Comparison of ENCODE assay signal across 14 cellular contexts in genomic region chr22:23898006-23898974, GRCh38. TPM values are rescaled to one million over a fixed set of nuclear protein-coding genes. Genes with fewer than 3 reads are reported as not detected.
A peak's percentile ranks its signal among the peaks of the same experiment; 100 is the strongest.
DNase-seq lines count a peak whose midpoint lies in the region; ATAC-seq and TF ChIP-seq lines count a peak whose summit lies in the region.
"Had no signal": no experiment of that assay in that cellular context is flagged by ENCODE, and none has a peak within 500 bp of the region (broad histone marks: within the 10 kb centered on the region; RNA-seq: fewer than 3 reads in every experiment).

No MANE protein-coding gene starts in this region.

- TF ChIP-seq EP300 in sigmoid colon (IDR thresholded peaks at IDR 0.05): no peak
- no peak for TF ChIP-seq EP300 in upper lobe of left lung (IDR thresholded peaks at IDR 0.05)

- no peak for TF ChIP-seq CTCF in RWPE2 (IDR thresholded peaks at IDR 0.05; ENCODE audit: poor library complexity, severe bottlenecking)
- TF ChIP-seq CTCF in dorsolateral prefrontal cortex (IDR thresholded peaks at IDR 0.05 in 54 of 56, conservative IDR thresholded peaks at IDR 0.05 in 2 of 56; ENCODE audit: low read depth in 1 of 56, partially characterized antibody in 56 of 56): no peak
- TF ChIP-seq CTCF in sigmoid colon (IDR thresholded peaks at IDR 0.05): no peak
- TF ChIP-seq CTCF in upper lobe of left lung (IDR thresholded peaks at IDR 0.05): no peak

- no peak for DNase-seq in stimulated activated naive CD8-positive, alpha-beta T cell treated with anti-CD3 and anti-CD28 coated beads, Interleukin-15, Interleukin-2, amounts not matched to agents 100 U/mL and 50 U/mL, for 24 hours
- no peak for DNase-seq in RWPE2 (ENCODE audit: low spot score)
- DNase-seq in dorsolateral prefrontal cortex: no peak
- DNase-seq in sigmoid colon: no peak
- no peak for DNase-seq in upper lobe of left lung
- DNase-seq in glomerular visceral epithelial cell (ENCODE audit: extremely low spot score): no peak
- DNase-seq: activated CD4-positive, alpha-beta T cell treated with anti-CD3 and anti-CD28 coated beads, Interleukin-2, amount 50 U/mL, for 4 hours; CD8-positive, alpha-beta T cell; left ventricle myocardium superior; pancreas had no signal

- H3K27me3 ChIP-seq in RWPE2 (ENCODE audit: insufficient read depth, poor library complexity, severe bottlenecking) (no peaks in the 10 kb centered on the region), dorsolateral prefrontal cortex (no peaks in the 10 kb centered on the region), sigmoid colon (no peaks in the 10 kb centered on the region), upper lobe of left lung (no peaks in the 10 kb centered on the region)
- H3K27me3 ChIP-seq: adrenal gland, pancreas, SJSA1 had no signal

- H3K9me3 ChIP-seq in RWPE2 (ENCODE audit: severe bottlenecking) (no peaks in the 10 kb centered on the region), sigmoid colon (no peaks in the 10 kb centered on the region), upper lobe of left lung (no peaks in the 10 kb centered on the region)
- H3K9me3 ChIP-seq: adrenal gland, pancreas, SJSA1 had no signal

- H3K4me3 ChIP-seq in RWPE2 (ENCODE audit: severe bottlenecking) (no peak overlapping the region), dorsolateral prefrontal cortex (no peak overlapping the region), sigmoid colon (no peak overlapping the region), upper lobe of left lung (no peak overlapping the region)
- H3K4me3 ChIP-seq: adrenal gland, pancreas, SJSA1 had no signal

- no peak for ATAC-seq in stimulated activated naive CD8-positive, alpha-beta T cell treated with anti-CD3 and anti-CD28 coated beads, Interleukin-15, Interleukin-2, amounts not matched to agents 100 U/mL and 50 U/mL, for 24 hours
- ATAC-seq in RWPE2 (ENCODE audit: low read depth): no peak
- ATAC-seq in GM18867 (IDR thresholded peaks at IDR 0.05; ENCODE audit: unreplicated experiment): no peak
- no peak for ATAC-seq in upper lobe of left lung (ENCODE audit: low FRiP score in 2 of 2)
- ATAC-seq: CD8-positive, alpha-beta T cell; left ventricle myocardium superior; pancreas had no signal

- peak overlapping the region; percentile 36 for H3K27ac Mint-ChIP-seq in stimulated activated naive CD8-positive, alpha-beta T cell treated with anti-CD3 and anti-CD28 coated beads, Interleukin-15, Interleukin-2, amounts not matched to agents 100 ng/mL and 50 ng/mL, for 24 hours
- H3K27ac Mint-ChIP-seq: CD8-positive, alpha-beta T cell had no signal

- TF ChIP-seq POLR2A in sigmoid colon (IDR thresholded peaks at IDR 0.05) (no peak), upper lobe of left lung (IDR thresholded peaks at IDR 0.05) (no peak)

- peak overlapping the region; percentile 47 for H3K4me3 Mint-ChIP-seq in stimulated activated naive CD8-positive, alpha-beta T cell treated with anti-CD3 and anti-CD28 coated beads, Interleukin-15, Interleukin-2, amounts not matched to agents 100 ng/mL and 50 ng/mL, for 24 hours
- H3K4me3 Mint-ChIP-seq: CD8-positive, alpha-beta T cell had no signal

- H3K9me3 Mint-ChIP-seq in stimulated activated naive CD8-positive, alpha-beta T cell treated with anti-CD3 and anti-CD28 coated beads, Interleukin-15, Interleukin-2, amounts not matched to agents 100 ng/mL and 50 ng/mL, for 24 hours: no peaks in the 10 kb centered on the region

- H3K4me1 Mint-ChIP-seq in stimulated activated naive CD8-positive, alpha-beta T cell treated with anti-CD3 and anti-CD28 coated beads, Interleukin-15, Interleukin-2, amounts not matched to agents 100 ng/mL and 50 ng/mL, for 24 hours (ENCODE audit: low read depth): peaks cover 23% of the 10 kb centered on the region

- no peaks in the 10 kb centered on the region for H3K27me3 Mint-ChIP-seq in stimulated activated naive CD8-positive, alpha-beta T cell treated with anti-CD3 and anti-CD28 coated beads, Interleukin-15, Interleukin-2, amounts not matched to agents 100 ng/mL and 50 ng/mL, for 24 hours

- intact Hi-C loops in dorsolateral prefrontal cortex (cut with DNase I): no loop called here
- intact Hi-C loops in sigmoid colon (cut with DNase I): no loop called here

- peaks cover 32% of the 10 kb centered on the region for H3K36me3 Mint-ChIP-seq in stimulated activated naive CD8-positive, alpha-beta T cell treated with anti-CD3 and anti-CD28 coated beads, Interleukin-15, Interleukin-2, amounts not matched to agents 100 ng/mL and 50 ng/mL, for 24 hours (ENCODE audit: low read depth)

- peaks cover 9% of the 10 kb centered on the region for H3K4me1 ChIP-seq in RWPE2 (ENCODE audit: insufficient read depth, poor library complexity, severe bottlenecking)
- H3K4me1 ChIP-seq in sigmoid colon: peaks cover 0 to 29% (median 15%) of the 10 kb centered on the region in 4 donors
- H3K4me1 ChIP-seq in upper lobe of left lung: peaks cover 16 to 25% (median 21%) of the 10 kb centered on the region in 4 donors

- H3K36me3 ChIP-seq in RWPE2 (ENCODE audit: low read depth): peaks cover 35% of the 10 kb centered on the region
- H3K36me3 ChIP-seq in sigmoid colon: peaks cover 0 to 19% (median 4%) of the 10 kb centered on the region in 4 donors
- peaks cover 0 to 24% (median 16%) of the 10 kb centered on the region in 4 donors for H3K36me3 ChIP-seq in upper lobe of left lung
- H3K36me3 ChIP-seq: pancreas had no signal

- H3K27ac ChIP-seq in RWPE2 (ENCODE audit: poor library complexity, severe bottlenecking) (peak overlapping the region; percentile 2), dorsolateral prefrontal cortex (peak overlapping the region in 55 of 59 donors; percentile 14 to 83 (median 70)), sigmoid colon (no peak overlapping the region), upper lobe of left lung (peak overlapping the region in 1 of 4 donors; percentile 6)
- H3K27ac ChIP-seq: pancreas, SJSA1 had no signal

- WGBS in sigmoid colon, 2 donors: 61 to 78% methylated on average over 8 of the region's 8 CpGs
- WGBS in upper lobe of left lung, 2 donors: 57 to 77% methylated on average over 8 of the region's 8 CpGs

RNA-seq across cellular contexts. Expression of gene MIF, which starts 4.1 kb away (rescaled TPM):
- total RNA-seq in dorsolateral prefrontal cortex (100 to 1,000 TPM; 175 to 552 (median 413) TPM), sigmoid colon (100 to 1,000 TPM; 159 to 296 (median 216) TPM), upper lobe of left lung (100 to 1,000 TPM in 5 of 6 donors, 10 to 100 TPM in 1; 54.5 to 388 (median 298) TPM)
- polyA plus RNA-seq in sigmoid colon: 100 to 1,000 TPM; 333 to 684 (median 353) TPM

RNA-seq across cellular contexts. Expression of gene SLC2A11, which starts 40.6 kb away (rescaled TPM):
- 10 to 100 TPM; 25.3 to 69.8 (median 42.4) TPM for total RNA-seq in dorsolateral prefrontal cortex
- 10 to 100 TPM; 13.8 to 23.5 (median 16.4) TPM for total RNA-seq in sigmoid colon
- polyA plus RNA-seq in sigmoid colon: 10 to 100 TPM in 1 of 3 donors, 1 to 10 TPM in 2; 4.8 to 12.5 (median 5.5) TPM
- 10 to 100 TPM in 5 of 6 donors, 1 to 10 TPM in 1; 9.9 to 31.4 (median 16.5) TPM for total RNA-seq in upper lobe of left lung

RNA-seq across cellular contexts. Expression of gene DERL3, which starts 59.5 kb away (rescaled TPM):
- total RNA-seq in dorsolateral prefrontal cortex: 10 to 100 TPM in 1 of 120 experiments, 1 to 10 TPM in 108, under 1 TPM in 11; 0.56 to 10.6 (median 2.5) TPM
- total RNA-seq in sigmoid colon: under 1 TPM in 2 of 4 donors, not detected in 2; 0.28 to 0.36 TPM
- 10 to 100 TPM in 1 of 3 donors, 1 to 10 TPM in 2; 1.8 to 18.3 (median 5.1) TPM for polyA plus RNA-seq in sigmoid colon
- total RNA-seq in upper lobe of left lung: 10 to 100 TPM in 2 of 6 donors, 1 to 10 TPM in 4; 1.9 to 14.8 (median 5.5) TPM
- total RNA-seq: SJSA1 had no signal

Comparison
In these comparisons a context has a peak if more than half of its experiments do, and no peak if none do; other contexts are left out.
1. H3K27ac ChIP-seq: peak in RWPE2 (single experiment) and dorsolateral prefrontal cortex (55 of 59); none in sigmoid colon (0 of 4).